ENCODE assay signal across 16 cellular contexts in the genomic region with DNA sequence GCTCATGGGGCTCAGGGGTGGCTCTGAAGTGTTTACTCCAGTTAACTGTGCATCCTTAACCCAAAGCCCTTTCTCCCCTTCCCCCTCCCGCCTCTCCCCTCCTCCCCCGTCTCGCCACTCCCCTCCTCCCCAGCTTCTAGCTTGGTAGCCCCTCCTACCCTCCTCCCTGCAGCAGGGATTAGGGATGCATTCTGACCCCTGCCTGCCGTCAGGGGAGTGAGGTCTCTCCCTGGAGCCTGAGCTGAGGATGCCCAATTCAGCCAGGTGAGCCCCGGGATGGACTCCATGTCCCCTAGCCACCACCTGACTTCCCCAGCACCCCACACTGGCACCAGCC. TPM values are rescaled to one million over a fixed set of nuclear protein-coding genes. Genes with fewer than 3 reads are reported as not detected.
"Had no signal": no experiment of that assay in that cellular context is flagged by ENCODE, and none has a peak within 500 bp of the region (broad histone marks: within the 10 kb centered on the region; RNA-seq: fewer than 3 reads in every experiment).

No MANE protein-coding gene starts in this region.

- H3K36me3 ChIP-seq: adrenal gland, pancreas had no signal

- H3K9me3 Mint-ChIP-seq: activated T-helper 2 cell treated with anti-CD3 and anti-CD28 coated beads, Interferon-gamma antibody, Interleukin-2, Interleukin-4, amounts not matched to agents 10 μg/mL and 5 μg/mL and 100 μg/mL, durations not matched to agents 14 hours and 24 hours and 36 hours had no signal

- H3K27ac Mint-ChIP-seq: activated T-helper 2 cell treated with anti-CD3 and anti-CD28 coated beads, Interferon-gamma antibody, Interleukin-2, Interleukin-4, amounts not matched to agents 10 μg/mL and 5 μg/mL and 100 μg/mL, durations not matched to agents 14 hours and 24 hours and 36 hours had no signal

- H3K4me2 ChIP-seq: hepatocyte had no signal

- H3K79me2 ChIP-seq: hepatocyte had no signal

- H2AFZ ChIP-seq: hepatocyte had no signal

- DNase-seq: activated CD4-positive, alpha-beta T cell treated with anti-CD3 and anti-CD28 coated beads, Interleukin-2, amount 50 U/mL, for 1 hour; activated naive CD4-positive, alpha-beta T cell treated with anti-CD3 and anti-CD28 coated beads, Interleukin-2, amount 50 U/mL, for 16 hours; adrenal gland; central memory CD4-positive, alpha-beta T cell; effector memory CD4-positive, alpha-beta T cell; stimulated activated CD4-positive, alpha-beta T cell treated with anti-CD3 and anti-CD28 coated beads, Interleukin-12 subunit alpha, Interleukin-12 subunit beta, amount 100 ng/mL, for 4 hours; stimulated activated naive CD4-positive, alpha-beta T cell treated with Interleukin-2 at 50 U/mL for 16 hours; T-helper 2 cell had no signal

- H3K4me1 ChIP-seq: adrenal gland had no signal

- ATAC-seq: pancreas had no signal

- H3K9me3 ChIP-seq: adrenal gland, pancreas had no signal

- H3K27ac ChIP-seq: adrenal gland, coronary artery, epithelial cell of prostate, hepatocyte, pancreas had no signal

- H3K4me3 ChIP-seq: adrenal gland, coronary artery, hepatocyte, pancreas had no signal

RNA-seq across cellular contexts. Expression of gene HS3ST6, which starts 1.6 kb away (rescaled TPM):
- total RNA-seq: activated T-helper 2 cell treated with anti-CD3 and anti-CD28 coated beads, Interferon-gamma antibody, Interleukin-2, Interleukin-4, amounts not matched to agents 10 μg/mL and 5 μg/mL and 100 μg/mL, durations not matched to agents 14 hours and 24 hours and 36 hours; adrenal gland; hepatocyte; pancreas; temporal lobe had no signal
- polyA plus RNA-seq: neural cell had no signal

RNA-seq across cellular contexts. Expression of gene RPL3L, which starts 37.9 kb away (rescaled TPM):
- total RNA-seq: hepatocyte, temporal lobe, ureter had no signal
- polyA plus RNA-seq: neural cell had no signal

RNA-seq across cellular contexts. Expression of gene MEIOB, which starts 44.7 kb away (rescaled TPM):
- total RNA-seq: activated T-helper 2 cell treated with anti-CD3 and anti-CD28 coated beads, Interferon-gamma antibody, Interleukin-2, Interleukin-4, amounts not matched to agents 10 μg/mL and 5 μg/mL and 100 μg/mL, durations not matched to agents 14 hours and 24 hours and 36 hours; hepatocyte; ureter had no signal
- polyA plus RNA-seq: adrenal gland, neural cell had no signal
